ENCODE assay signal across 7 cellular contexts in the genomic region with DNA sequence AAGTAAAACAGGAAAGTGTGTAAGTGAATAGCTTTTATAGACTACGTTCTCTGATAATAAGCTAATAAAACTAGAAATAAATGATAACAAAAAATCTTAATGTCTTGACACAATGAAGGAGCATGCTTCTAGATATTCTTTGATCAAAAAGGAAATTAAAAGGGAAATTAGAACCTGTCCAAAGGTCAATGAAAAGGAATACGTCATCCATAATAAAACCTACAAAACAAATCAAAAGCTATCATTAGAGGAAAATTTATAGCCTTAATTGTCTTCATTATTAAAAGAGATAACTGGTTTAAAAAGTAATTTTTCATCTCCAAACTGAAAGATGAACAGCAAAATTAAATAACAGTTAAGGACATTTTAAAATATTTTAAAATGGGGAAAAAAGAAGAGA.
"Had no signal": no experiment of that assay in that cellular context is flagged by ENCODE, and none has a peak within 500 bp of the region (broad histone marks: within the 10 kb centered on the region; RNA-seq: fewer than 3 reads in every experiment).

No MANE protein-coding gene starts in this region.

- H3K4me3 ChIP-seq: GM23338 had no signal

- ATAC-seq: GM23338 had no signal

- DNase-seq: H9, HCEC 1CT, KBM-7 had no signal

- H3K4me2 ChIP-seq: GM23338 had no signal

- FAIRE-seq: H1, H54, HTR-8/SVneo had no signal
